2 cellular contexts compared by ENCODE assay signal in the genomic region with DNA sequence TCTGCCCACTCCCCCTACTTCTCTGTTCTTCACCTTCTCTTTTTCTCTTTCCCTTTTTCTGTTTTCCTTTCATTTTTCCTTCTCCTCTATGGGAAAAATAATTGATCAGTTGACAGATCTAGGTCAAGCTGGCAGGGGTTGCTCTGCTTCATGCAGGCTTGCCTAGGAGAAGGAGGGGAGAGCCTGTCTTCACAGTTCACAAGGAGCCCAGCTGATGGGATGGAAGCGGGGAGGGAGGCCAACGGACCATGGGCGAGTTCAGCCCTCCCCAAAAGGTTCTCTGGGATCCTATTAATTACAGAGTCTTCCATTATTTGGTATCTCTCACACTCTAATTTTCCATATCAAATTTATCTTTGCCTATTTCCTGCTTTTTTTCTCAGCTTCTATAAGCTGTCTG.
TF ChIP-seq lines count a peak whose summit lies in the region.

No MANE protein-coding gene starts in this region.

TF ChIP-seq in neural cell, 6 proteins besides CTCF, POLR2A, EP300 and RAD21 (continued from another document):
- TF ChIP-seq TAF1 (IDR thresholded peaks at IDR 0.05; ENCODE audit: low read depth) = no peak

TF ChIP-seq in SK-N-SH treated with all-trans-retinoic acid at 6 μM for 48 hours, 23 proteins besides CTCF, POLR2A, EP300 and RAD21 (continued from another document):
- TF ChIP-seq GLIS3 (CRISPR knock-in tag; IDR thresholded peaks at IDR 0.05) (no peak), ISL1 (CRISPR knock-in tag; IDR thresholded peaks at IDR 0.05) (no peak)
- TF ChIP-seq, protein P1, sequence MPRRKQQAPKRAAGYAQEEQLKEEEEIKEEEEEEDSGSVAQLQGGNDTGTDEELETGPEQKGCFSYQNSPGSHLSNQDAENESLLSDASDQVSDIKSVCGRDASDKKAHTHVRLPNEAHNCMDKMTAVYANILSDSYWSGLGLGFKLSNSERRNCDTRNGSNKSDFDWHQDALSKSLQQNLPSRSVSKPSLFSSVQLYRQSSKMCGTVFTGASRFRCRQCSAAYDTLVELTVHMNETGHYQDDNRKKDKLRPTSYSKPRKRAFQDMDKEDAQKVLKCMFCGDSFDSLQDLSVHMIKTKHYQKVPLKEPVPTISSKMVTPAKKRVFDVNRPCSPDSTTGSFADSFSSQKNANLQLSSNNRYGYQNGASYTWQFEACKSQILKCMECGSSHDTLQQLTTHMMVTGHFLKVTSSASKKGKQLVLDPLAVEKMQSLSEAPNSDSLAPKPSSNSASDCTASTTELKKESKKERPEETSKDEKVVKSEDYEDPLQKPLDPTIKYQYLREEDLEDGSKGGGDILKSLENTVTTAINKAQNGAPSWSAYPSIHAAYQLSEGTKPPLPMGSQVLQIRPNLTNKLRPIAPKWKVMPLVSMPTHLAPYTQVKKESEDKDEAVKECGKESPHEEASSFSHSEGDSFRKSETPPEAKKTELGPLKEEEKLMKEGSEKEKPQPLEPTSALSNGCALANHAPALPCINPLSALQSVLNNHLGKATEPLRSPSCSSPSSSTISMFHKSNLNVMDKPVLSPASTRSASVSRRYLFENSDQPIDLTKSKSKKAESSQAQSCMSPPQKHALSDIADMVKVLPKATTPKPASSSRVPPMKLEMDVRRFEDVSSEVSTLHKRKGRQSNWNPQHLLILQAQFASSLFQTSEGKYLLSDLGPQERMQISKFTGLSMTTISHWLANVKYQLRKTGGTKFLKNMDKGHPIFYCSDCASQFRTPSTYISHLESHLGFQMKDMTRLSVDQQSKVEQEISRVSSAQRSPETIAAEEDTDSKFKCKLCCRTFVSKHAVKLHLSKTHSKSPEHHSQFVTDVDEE (CRISPR knock-in tag; IDR thresholded peaks at IDR 0.05) = no peak
